In the genomic region with DNA sequence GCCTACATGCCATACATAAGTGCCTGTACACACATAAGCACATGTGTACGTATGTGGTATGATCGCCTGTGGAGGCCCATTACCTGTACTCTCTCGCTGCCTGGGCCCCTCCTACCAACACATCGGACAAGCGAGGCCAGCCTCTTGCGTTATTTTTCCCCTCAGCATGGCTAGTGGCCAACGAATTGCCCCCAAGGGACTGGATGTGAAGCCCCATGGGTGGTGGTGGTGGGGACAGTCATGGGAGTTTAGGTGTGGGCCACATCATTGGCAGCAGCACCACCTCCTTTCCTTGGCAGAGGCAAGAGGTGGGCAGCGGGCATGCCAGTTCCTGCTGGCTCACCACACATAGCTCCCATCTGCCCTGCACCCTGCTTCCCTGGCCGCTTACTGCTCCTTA, we compare ENCODE assay signal across 17 cellular contexts.
"Had no signal": no experiment of that assay in that cellular context is flagged by ENCODE, and none has a peak within 500 bp of the region (broad histone marks: within the 10 kb centered on the region; RNA-seq: fewer than 3 reads in every experiment).

No MANE protein-coding gene starts in this region.

- H3K4me3 Mint-ChIP-seq: activated B cell treated with CpG ODN at 0.5 μM for 24 hours; activated CD4-positive, alpha-beta memory T cell treated with anti-CD3 and anti-CD28 coated beads for 36 hours; activated naive CD4-positive, alpha-beta T cell treated with anti-CD3 and anti-CD28 coated beads for 36 hours; activated naive CD8-positive, alpha-beta T cell treated with anti-CD3 and anti-CD28 coated beads, Interleukin-2, amount 50 U/mL, for 24 hours; central memory CD8-positive, alpha-beta T cell; natural killer cell had no signal

- H3K27ac ChIP-seq: brain microvascular endothelial cell, colonic mucosa, neutrophil had no signal

- H3K36me3 ChIP-seq: brain microvascular endothelial cell, colonic mucosa, neutrophil had no signal

- H3K9me3 ChIP-seq: colonic mucosa, neutrophil had no signal

- H3K27me3 Mint-ChIP-seq: activated B cell treated with CpG ODN at 0.5 μM for 24 hours; activated CD4-positive, alpha-beta memory T cell treated with anti-CD3 and anti-CD28 coated beads for 36 hours; activated naive CD8-positive, alpha-beta T cell treated with anti-CD3 and anti-CD28 coated beads, Interleukin-2, amount 50 U/mL, for 24 hours; central memory CD8-positive, alpha-beta T cell; type B pancreatic cell had no signal

- H3K27ac Mint-ChIP-seq: activated B cell treated with CpG ODN at 0.5 μM for 24 hours; activated CD4-positive, alpha-beta memory T cell treated with anti-CD3 and anti-CD28 coated beads for 36 hours; activated naive CD4-positive, alpha-beta T cell treated with anti-CD3 and anti-CD28 coated beads for 36 hours; activated naive CD8-positive, alpha-beta T cell treated with anti-CD3 and anti-CD28 coated beads, Interleukin-2, amount 50 U/mL, for 24 hours; natural killer cell had no signal

- H3K4me3 ChIP-seq: colonic mucosa had no signal

- H3K9me3 Mint-ChIP-seq: activated B cell treated with CpG ODN at 0.5 μM for 24 hours; activated CD4-positive, alpha-beta memory T cell treated with anti-CD3 and anti-CD28 coated beads for 36 hours; activated naive CD4-positive, alpha-beta T cell treated with anti-CD3 and anti-CD28 coated beads for 36 hours; activated naive CD8-positive, alpha-beta T cell treated with anti-CD3 and anti-CD28 coated beads, Interleukin-2, amount 50 U/mL, for 24 hours; activated T-helper 2 cell treated with anti-CD3 and anti-CD28 coated beads, Interferon-gamma antibody, Interleukin-2, Interleukin-4, amounts not matched to agents 10 μg/mL and 5 μg/mL and 100 μg/mL, durations not matched to agents 14 hours and 24 hours and 36 hours; central memory CD8-positive, alpha-beta T cell; natural killer cell; type B pancreatic cell had no signal

- ATAC-seq: activated naive CD8-positive, alpha-beta T cell treated with anti-CD3 and anti-CD28 coated beads, Interleukin-2, amount 50 U/mL, for 24 hours had no signal

- DNase-seq: activated B cell treated with CpG ODN at 0.5 μM for 24 hours; activated CD4-positive, alpha-beta memory T cell treated with anti-CD3 and anti-CD28 coated beads for 36 hours; activated CD4-positive, alpha-beta T cell treated with anti-CD3 and anti-CD28 coated beads for 4 hours; activated naive CD4-positive, alpha-beta T cell treated with anti-CD3 and anti-CD28 coated beads for 36 hours; activated naive CD8-positive, alpha-beta T cell treated with anti-CD3 and anti-CD28 coated beads, Interleukin-2, amount 50 U/mL, for 24 hours; activated T-cell treated with anti-CD3 and anti-CD28 coated beads, Interleukin-2, amount 50 U/mL, for 1 hour; anterior cingulate cortex; brain microvascular endothelial cell; colonic mucosa; head of caudate nucleus; kidney; natural killer cell; posterior cingulate gyrus had no signal

- H3K36me3 Mint-ChIP-seq: activated CD4-positive, alpha-beta memory T cell treated with anti-CD3 and anti-CD28 coated beads for 36 hours; natural killer cell had no signal

- H3K27me3 ChIP-seq: brain microvascular endothelial cell, colonic mucosa had no signal
